Comparison of ENCODE assay signal across 1 cellular context in the genomic region with DNA sequence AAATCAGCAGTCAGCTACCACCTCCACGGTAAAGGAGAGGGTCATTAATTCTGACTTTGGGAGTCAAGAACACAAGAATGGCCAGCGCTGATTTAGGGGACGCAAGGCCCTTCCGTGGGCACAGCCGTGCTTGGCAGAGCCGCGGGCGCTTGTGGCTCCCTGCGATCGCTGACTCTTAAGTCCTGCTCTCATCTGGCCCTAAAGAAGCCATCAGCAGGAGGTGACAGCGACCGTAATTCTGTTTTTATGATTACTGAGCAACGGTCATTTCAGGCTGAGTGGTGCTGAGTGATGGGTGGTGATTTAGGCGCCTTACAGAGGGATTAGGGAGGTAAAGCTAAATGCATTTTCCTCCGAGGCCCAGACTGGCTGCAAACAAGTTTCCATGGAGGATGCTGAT.
TF ChIP-seq lines count a peak whose summit lies in the region.

No MANE protein-coding gene starts in this region.

TF ChIP-seq in HepG2, 621 proteins besides CTCF, POLR2A, EP300 and RAD21 (continued from another document):
- TF ChIP-seq, protein P1, sequence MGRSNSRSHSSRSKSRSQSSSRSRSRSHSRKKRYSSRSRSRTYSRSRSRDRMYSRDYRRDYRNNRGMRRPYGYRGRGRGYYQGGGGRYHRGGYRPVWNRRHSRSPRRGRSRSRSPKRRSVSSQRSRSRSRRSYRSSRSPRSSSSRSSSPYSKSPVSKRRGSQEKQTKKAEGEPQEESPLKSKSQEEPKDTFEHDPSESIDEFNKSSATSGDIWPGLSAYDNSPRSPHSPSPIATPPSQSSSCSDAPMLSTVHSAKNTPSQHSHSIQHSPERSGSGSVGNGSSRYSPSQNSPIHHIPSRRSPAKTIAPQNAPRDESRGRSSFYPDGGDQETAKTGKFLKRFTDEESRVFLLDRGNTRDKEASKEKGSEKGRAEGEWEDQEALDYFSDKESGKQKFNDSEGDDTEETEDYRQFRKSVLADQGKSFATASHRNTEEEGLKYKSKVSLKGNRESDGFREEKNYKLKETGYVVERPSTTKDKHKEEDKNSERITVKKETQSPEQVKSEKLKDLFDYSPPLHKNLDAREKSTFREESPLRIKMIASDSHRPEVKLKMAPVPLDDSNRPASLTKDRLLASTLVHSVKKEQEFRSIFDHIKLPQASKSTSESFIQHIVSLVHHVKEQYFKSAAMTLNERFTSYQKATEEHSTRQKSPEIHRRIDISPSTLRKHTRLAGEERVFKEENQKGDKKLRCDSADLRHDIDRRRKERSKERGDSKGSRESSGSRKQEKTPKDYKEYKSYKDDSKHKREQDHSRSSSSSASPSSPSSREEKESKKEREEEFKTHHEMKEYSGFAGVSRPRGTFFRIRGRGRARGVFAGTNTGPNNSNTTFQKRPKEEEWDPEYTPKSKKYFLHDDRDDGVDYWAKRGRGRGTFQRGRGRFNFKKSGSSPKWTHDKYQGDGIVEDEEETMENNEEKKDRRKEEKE (IDR thresholded peaks at IDR 0.05) = no peak
- TF ChIP-seq, protein P2, sequence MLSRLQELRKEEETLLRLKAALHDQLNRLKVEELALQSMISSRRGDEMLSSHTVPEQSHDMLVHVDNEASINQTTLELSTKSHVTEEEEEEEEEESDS (CRISPR knock-in tag; IDR thresholded peaks at IDR 0.05; ENCODE audit: borderline replicate concordance) = no peak
- no peak for TF ChIP-seq ZNF10 (CRISPR knock-in tag; IDR thresholded peaks at IDR 0.05; ENCODE audit: borderline replicate concordance, low read depth)
- no peak for TF ChIP-seq PTBP1 (IDR thresholded peaks at IDR 0.05; ENCODE audit: low read depth, low read length, poor library complexity, severe bottlenecking)
- no peak for TF ChIP-seq ZNF644 (CRISPR knock-in tag; IDR thresholded peaks at IDR 0.05; ENCODE audit: low read depth)
- TF ChIP-seq DPF2 (CRISPR knock-in tag; IDR thresholded peaks at IDR 0.05; ENCODE audit: borderline replicate concordance, low read depth) = no peak
- no peak for TF ChIP-seq ZNF331 (CRISPR knock-in tag; IDR thresholded peaks at IDR 0.05)
- TF ChIP-seq, protein P3, sequence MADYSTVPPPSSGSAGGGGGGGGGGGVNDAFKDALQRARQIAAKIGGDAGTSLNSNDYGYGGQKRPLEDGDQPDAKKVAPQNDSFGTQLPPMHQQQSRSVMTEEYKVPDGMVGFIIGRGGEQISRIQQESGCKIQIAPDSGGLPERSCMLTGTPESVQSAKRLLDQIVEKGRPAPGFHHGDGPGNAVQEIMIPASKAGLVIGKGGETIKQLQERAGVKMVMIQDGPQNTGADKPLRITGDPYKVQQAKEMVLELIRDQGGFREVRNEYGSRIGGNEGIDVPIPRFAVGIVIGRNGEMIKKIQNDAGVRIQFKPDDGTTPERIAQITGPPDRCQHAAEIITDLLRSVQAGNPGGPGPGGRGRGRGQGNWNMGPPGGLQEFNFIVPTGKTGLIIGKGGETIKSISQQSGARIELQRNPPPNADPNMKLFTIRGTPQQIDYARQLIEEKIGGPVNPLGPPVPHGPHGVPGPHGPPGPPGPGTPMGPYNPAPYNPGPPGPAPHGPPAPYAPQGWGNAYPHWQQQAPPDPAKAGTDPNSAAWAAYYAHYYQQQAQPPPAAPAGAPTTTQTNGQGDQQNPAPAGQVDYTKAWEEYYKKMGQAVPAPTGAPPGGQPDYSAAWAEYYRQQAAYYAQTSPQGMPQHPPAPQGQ (CRISPR knock-in tag; IDR thresholded peaks at IDR 0.05; ENCODE audit: borderline replicate concordance) = no peak
- no peak for TF ChIP-seq ZNF12 (CRISPR knock-in tag; IDR thresholded peaks at IDR 0.05)
